In genomic region chr17:77127735-77128361, GRCh38 we compare ENCODE assay signal across 8 cellular contexts. TPM values are rescaled to one million over a fixed set of nuclear protein-coding genes. Genes with fewer than 3 reads are reported as not detected.
A peak's percentile ranks its signal among the peaks of the same experiment; 100 is the strongest.
DNase-seq lines count a peak whose midpoint lies in the region; ATAC-seq and TF ChIP-seq lines count a peak whose summit lies in the region.

No MANE protein-coding gene starts in this region.

- ATAC-seq in activated T-cell treated with anti-CD3 and anti-CD28 coated beads, Interleukin-2, amount 50 U/mL, for 4 hours, result peak; percentile 97 to 99
- ATAC-seq in heart right ventricle, result peak; percentile 44 to 82 (median 71)
- no peak for ATAC-seq in HG03354 (IDR thresholded peaks at IDR 0.05; ENCODE audit: poor library complexity, severe bottlenecking, unreplicated experiment)
- ATAC-seq in HG02970 (IDR thresholded peaks at IDR 0.05; ENCODE audit: low FRiP score, unreplicated experiment), result no peak
- no peak for ATAC-seq in GM19397 (IDR thresholded peaks at IDR 0.05; ENCODE audit: unreplicated experiment)

- H3K27me3 ChIP-seq in MG63, result no peaks in the 10 kb centered on the region
- no peaks in the 10 kb centered on the region for H3K27me3 ChIP-seq in heart right ventricle

- no peaks in the 10 kb centered on the region for H3K36me3 Mint-ChIP-seq in activated T-cell treated with anti-CD3 and anti-CD28 coated beads, Interleukin-2, amount 50 U/mL, for 4 hours (ENCODE audit: insufficient read depth)

- peak overlapping the region; percentile 81 to 96 (median 88) for H3K27ac ChIP-seq in heart right ventricle

- no peak for TF ChIP-seq CTCF in heart right ventricle (IDR thresholded peaks at IDR 0.05)

- peak; percentile 71 for DNase-seq in MG63
- DNase-seq in activated T-cell treated with anti-CD3 and anti-CD28 coated beads, Interleukin-2, amount 50 U/mL, for 4 hours, result peak; percentile 64
- DNase-seq in heart right ventricle, result peak; percentile 76 to 80
- peak; percentile 67 for DNase-seq in stimulated activated CD4-positive, alpha-beta T cell treated with anti-CD3 and anti-CD28 coated beads, Interleukin-15, amount 100 ng/mL, for 24 hours
- no peak for DNase-seq in NCI-H146 treated with DMSO at 0.1 percent for 48 hours (lab: John Stamatoyannopoulos, UW; ENCODE audit: unreplicated experiment)

- H3K9me3 Mint-ChIP-seq in activated T-cell treated with anti-CD3 and anti-CD28 coated beads, Interleukin-2, amount 50 U/mL, for 4 hours, result no peaks in the 10 kb centered on the region

- intact Hi-C loops in heart right ventricle (cut with DNase I), result no loop called here

- peaks cover 23% of the 10 kb centered on the region for H3K4me1 Mint-ChIP-seq in activated T-cell treated with anti-CD3 and anti-CD28 coated beads, Interleukin-2, amount 50 U/mL, for 4 hours (ENCODE audit: low read depth)

- peaks cover 10 to 90% (median 75%) of the 10 kb centered on the region in 9 donors for H3K4me1 ChIP-seq in heart right ventricle

- H3K4me3 ChIP-seq in MG63 (no peak overlapping the region), heart right ventricle (peak overlapping the region in 8 of 10 donors; percentile 10 to 41 (median 34))

- H3K4me3 Mint-ChIP-seq in activated T-cell treated with anti-CD3 and anti-CD28 coated beads, Interleukin-2, amount 50 U/mL, for 4 hours, result peak overlapping the region; percentile 58

- H3K9me3 ChIP-seq in MG63 (0 out of 2 replicates have a peak, but pooled peaks cover 2% of the 10 kb centered on the region), heart right ventricle (no peaks in the 10 kb centered on the region)

- H3K27me3 Mint-ChIP-seq in activated T-cell treated with anti-CD3 and anti-CD28 coated beads, Interleukin-2, amount 50 U/mL, for 4 hours (ENCODE audit: low read depth), result no peaks in the 10 kb centered on the region

- H3K36me3 ChIP-seq in MG63 (no peaks in the 10 kb centered on the region), heart right ventricle (no peaks in the 10 kb centered on the region)

- 52 to 68% methylated on average over 18 of the region's 18 CpGs for WGBS in heart right ventricle, 2 donors

RNA-seq across cellular contexts. Expression of gene SEC14L1, which starts 12.9 kb away (rescaled TPM):
- 16.2 and 41.7 TPM in 2 replicates for total RNA-seq in MG63 (2014; rRNA removed; shearing (Covaris generic); ENCODE audit: low replicate concordance)
- 10 to 100 TPM; 26.5 to 36.9 (median 27.4) TPM for total RNA-seq in activated T-cell treated with anti-CD3 and anti-CD28 coated beads, Interleukin-2, amount 50 U/mL, for 4 hours
- total RNA-seq in heart right ventricle, result 10 to 100 TPM; 38.7 to 88.8 (median 55.3) TPM
- polyA plus RNA-seq in heart right ventricle, result 10 to 100 TPM; 36.1 to 42.3 TPM

Comparison
In these comparisons a context has a peak if more than half of its experiments do, and no peak if none do; other contexts are left out.
1. ATAC-seq: peak in activated T-cell treated with anti-CD3 and anti-CD28 coated beads, Interleukin-2, amount 50 U/mL, for 4 hours (2 of 2) and heart right ventricle (8 of 8); none in HG03354 (single experiment), HG02970 (single experiment) and GM19397 (single experiment).